22 cellular contexts compared by ENCODE assay signal in genomic region chr3:138378331-138378730, GRCh38. TPM values are rescaled to one million over a fixed set of nuclear protein-coding genes. Genes with fewer than 3 reads are reported as not detected.
A peak's percentile ranks its signal among the peaks of the same experiment; 100 is the strongest.
DNase-seq lines count a peak whose midpoint lies in the region; ATAC-seq and TF ChIP-seq lines count a peak whose summit lies in the region.
"Had no signal": no experiment of that assay in that cellular context is flagged by ENCODE, and none has a peak within 500 bp of the region (broad histone marks: within the 10 kb centered on the region; RNA-seq: fewer than 3 reads in every experiment).

No MANE protein-coding gene starts in this region.

- TF ChIP-seq CTCF in heart left ventricle (IDR thresholded peaks at IDR 0.05) (no peak), coronary artery (IDR thresholded peaks at IDR 0.05) (no peak), psoas muscle (IDR thresholded peaks at IDR 0.05) (no peak), suprapubic skin (IDR thresholded peaks at IDR 0.05) (no peak), upper lobe of right lung (IDR thresholded peaks at IDR 0.05) (no peak)

- DNase-seq in heart left ventricle, result no peak
- no peak for DNase-seq in Right ventricle myocardium inferior (ENCODE audit: missing footprints)
- no peak for DNase-seq in coronary artery (ENCODE audit: low spot score)
- no peak for DNase-seq in psoas muscle
- no peak for DNase-seq in suprapubic skin (ENCODE audit: low spot score in 2 of 2)
- no peak for DNase-seq in T-helper 2 cell
- no peak for DNase-seq in KBM-7
- no peak for DNase-seq in upper lobe of right lung
- DNase-seq: Caco-2; CD4-positive, alpha-beta T cell; NCI-H1417; NCI-H187 treated with DMSO at 0.1 percent for 48 hours; NCI-H2227 treated with DMSO at 0.1 percent for 48 hours; NCI-H510A treated with DMSO at 0.1 percent for 48 hours; NCI-H82; OCI-M1 had no signal

- H3K4me3 ChIP-seq in heart left ventricle (no peak overlapping the region), coronary artery (no peak overlapping the region), psoas muscle (no peak overlapping the region), suprapubic skin (no peak overlapping the region), upper lobe of right lung (no peak overlapping the region)
- H3K4me3 ChIP-seq: A549, HAP-1 had no signal

- H3K36me3 ChIP-seq in heart left ventricle, result peaks cover 0 to 45% (median 21%) of the 10 kb centered on the region in 9 donors
- H3K36me3 ChIP-seq in psoas muscle (ENCODE audit: insufficient read depth in 1 of 2, low read depth in 1 of 2), result peaks cover 0 to 38% of the 10 kb centered on the region in 2 donors
- H3K36me3 ChIP-seq in suprapubic skin, result no peaks in the 10 kb centered on the region
- H3K36me3 ChIP-seq in upper lobe of right lung, result no peaks in the 10 kb centered on the region
- H3K36me3 ChIP-seq: HAP-1 had no signal

- peak overlapping the region in 11 of 12 donors; percentile 15 to 96 (median 89) for H3K27ac ChIP-seq in heart left ventricle
- peak overlapping the region; percentile 4 to 59 for H3K27ac ChIP-seq in coronary artery
- peak overlapping the region; percentile 27 for H3K27ac ChIP-seq in psoas muscle
- peak overlapping the region; percentile 8 for H3K27ac ChIP-seq in suprapubic skin
- no peak overlapping the region for H3K27ac ChIP-seq in upper lobe of right lung
- H3K27ac ChIP-seq: A549, HL-60 had no signal

- no peak for ATAC-seq in heart left ventricle
- no peak for ATAC-seq in Right ventricle myocardium inferior
- no peak for ATAC-seq in psoas muscle
- ATAC-seq in upper lobe of right lung, result no peak
- ATAC-seq: A549 had no signal

- intact Hi-C loops in heart left ventricle (cut with DNase I), result no loop called here
- intact Hi-C loops in Right ventricle myocardium inferior (cut with DNase I), result no loop called here
- intact Hi-C loops in psoas muscle (cut with DNase I), result no loop called here
- intact Hi-C loops in upper lobe of right lung (cut with DNase I), result no loop called here

- WGBS in heart left ventricle, 4 donors, result 83 to 87% (median 86%) methylated on average over 5 of the region's 5 CpGs
- 87 to 92% (median 91%) methylated on average over 5 of the region's 5 CpGs for WGBS in psoas muscle, 3 donors
- WGBS in suprapubic skin, result 95% methylated on average over 5 of the region's 5 CpGs

- H3K4me1 ChIP-seq in heart left ventricle (peaks cover 11 to 86% (median 56%) of the 10 kb centered on the region in 12 donors), psoas muscle (peaks cover 88% of the 10 kb centered on the region), suprapubic skin (peaks cover 18% of the 10 kb centered on the region), upper lobe of right lung (peaks cover 19% of the 10 kb centered on the region)

- in situ Hi-C loops in KBM-7 (cut with MboI; ENCODE audit: low pct_unique_long_range_greater_than_20kb, low sequenced_read_pairs), result no loop called here

- no peak for TF ChIP-seq EP300 in suprapubic skin (IDR thresholded peaks at IDR 0.05)

- TF ChIP-seq POLR2A in heart left ventricle (IDR thresholded peaks at IDR 0.05) (no peak), suprapubic skin (IDR thresholded peaks at IDR 0.05) (no peak)

- no peaks in the 10 kb centered on the region for H3K27me3 ChIP-seq in heart left ventricle
- H3K27me3 ChIP-seq in psoas muscle (ENCODE audit: insufficient read depth in 3 of 3, low read length in 2 of 3), result no peaks in the 10 kb centered on the region
- H3K27me3 ChIP-seq in suprapubic skin, result no peaks in the 10 kb centered on the region
- H3K27me3 ChIP-seq in upper lobe of right lung, result no peaks in the 10 kb centered on the region

- H3K9me3 ChIP-seq in heart left ventricle (no peaks in the 10 kb centered on the region), psoas muscle (no peaks in the 10 kb centered on the region), suprapubic skin (no peaks in the 10 kb centered on the region), upper lobe of right lung (no peaks in the 10 kb centered on the region)
- H3K9me3 ChIP-seq: A549, Caco-2, HAP-1 had no signal

RNA-seq across cellular contexts. Expression of gene MRAS, which starts 30.0 kb away (rescaled TPM):
- total RNA-seq in heart left ventricle, result 100 to 1,000 TPM; 227 to 413 (median 254) TPM
- 100 to 1,000 TPM; 112 to 245 TPM for polyA plus RNA-seq in heart left ventricle
- total RNA-seq in Right ventricle myocardium inferior, result 396 TPM
- 100 to 1,000 TPM; 107 to 166 (median 123) TPM for total RNA-seq in psoas muscle
- 10 to 100 TPM; 43.8 to 88.9 (median 62.7) TPM for polyA plus RNA-seq in psoas muscle
- 10 to 100 TPM; 10.1 to 39.8 (median 20.1) TPM for total RNA-seq in suprapubic skin
- total RNA-seq in upper lobe of right lung, result 79.4 TPM

RNA-seq across cellular contexts. Expression of gene NME9, which starts 48.7 kb away (rescaled TPM):
- total RNA-seq in heart left ventricle (not detected), Right ventricle myocardium inferior (not detected), psoas muscle (1 to 10 TPM; 1.4 to 3.1 (median 1.7) TPM), suprapubic skin (under 1 TPM in 1 of 4 donors, not detected in 3; 0.38 TPM), upper lobe of right lung (not detected)
- polyA plus RNA-seq in heart left ventricle (not detected), psoas muscle (under 1 TPM; 0.04 to 0.80 (median 0.68) TPM)
- total RNA-seq: Caco-2, HT1080, M059J had no signal
- polyA plus RNA-seq: BJ had no signal

RNA-seq across cellular contexts. Expression of gene ESYT3, which starts 56.1 kb away (rescaled TPM):
- total RNA-seq in heart left ventricle (1 to 10 TPM in 6 of 9 donors, under 1 TPM in 3; 0.87 to 2.7 (median 1.7) TPM), Right ventricle myocardium inferior (1.4 TPM), psoas muscle (1 to 10 TPM; 1.2 to 4.5 (median 2.3) TPM), suprapubic skin (10 to 100 TPM; 28.9 to 39.0 (median 33.5) TPM), upper lobe of right lung (66.4 TPM)
- polyA plus RNA-seq in heart left ventricle (1 to 10 TPM in 1 of 2 donors, under 1 TPM in 1; 0.42 to 1.0 TPM), psoas muscle (1 to 10 TPM in 1 of 3 donors, under 1 TPM in 2; 0.35 to 3.5 (median 0.37) TPM)

Comparison
In these comparisons a context has a peak if more than half of its experiments do, and no peak if none do; other contexts are left out.
1. RNA of gene ESYT3, which starts 56.1 kb away (total RNA-seq): 66.4 TPM in upper lobe of right lung (single experiment) and 28.9 to 39.0 TPM in suprapubic skin; 1.2 to 4.5 TPM in psoas muscle, 0.87 to 2.7 TPM in heart left ventricle and 1.4 TPM in Right ventricle myocardium inferior (single experiment); every median in the first group is over 4 times any median in the second.